In genomic region chr6:118092086-118092485, GRCh38 we compare ENCODE assay signal across 34 cellular contexts.
DNase-seq lines count a peak whose midpoint lies in the region; ATAC-seq, FAIRE-seq and TF ChIP-seq lines count a peak whose summit lies in the region.
"Had no signal": no experiment of that assay in that cellular context is flagged by ENCODE, and none has a peak within 500 bp of the region (broad histone marks: within the 10 kb centered on the region; RNA-seq: fewer than 3 reads in every experiment).

No MANE protein-coding gene starts in this region.

- TF ChIP-seq EP300 in A549 (IDR thresholded peaks at IDR 0.05): no peak
- no peak for TF ChIP-seq EP300 in K562 (IDR thresholded peaks at IDR 0.05; ENCODE audit: low read length)

- TF ChIP-seq POLR2A in A549 (IDR thresholded peaks at IDR 0.05; ENCODE audit: low read length) (no peak), K562 (conservative IDR thresholded peaks at IDR 0.05) (no peak), GM18505 (IDR thresholded peaks at IDR 0.05; ENCODE audit: borderline replicate concordance, extremely low read depth, insufficient read depth, insufficient read length) (no peak)

- no peaks in the 10 kb centered on the region for H3K4me1 Mint-ChIP-seq in progenitor cell of endocrine pancreas (ENCODE audit: low read depth)
- H3K4me1 Mint-ChIP-seq: B cell; CD14-positive monocyte; CD4-positive, alpha-beta memory T cell; CD4-positive, CD25-positive, alpha-beta regulatory T cell; CD8-positive, alpha-beta memory T cell had no signal

- intact Hi-C loops in K562 (cut with micrococcal nuclease): no loop called here

- ATAC-seq in A549: no peak
- no peak for ATAC-seq in K562
- ATAC-seq in HG03442 (IDR thresholded peaks at IDR 0.05; ENCODE audit: unreplicated experiment): no peak
- ATAC-seq in GM18505 (IDR thresholded peaks at IDR 0.05; ENCODE audit: unreplicated experiment): no peak
- ATAC-seq: CD8-positive, alpha-beta T cell had no signal

- no peaks in the 10 kb centered on the region for H3K36me3 ChIP-seq in HEK293 (ENCODE audit: control insufficient read depth in 2 of 2, insufficient read depth in 1 of 2, low read length in 2 of 2)
- H3K36me3 ChIP-seq in K562 (ENCODE audit: control insufficient read depth, insufficient read depth, low read length): no peaks in the 10 kb centered on the region
- H3K36me3 ChIP-seq: BE2C; BLaER1; BLaER1 treated with 17β-estradiol and CSF1 and Interleukin-3, amounts not matched to agents 10 nM and 100 nM had no signal

- no peaks in the 10 kb centered on the region for H3K27me3 Mint-ChIP-seq in progenitor cell of endocrine pancreas
- H3K27me3 Mint-ChIP-seq: CD4-positive, CD25-positive, alpha-beta regulatory T cell had no signal

- TF ChIP-seq CTCF in A549 (IDR thresholded peaks at IDR 0.05): no peak
- TF ChIP-seq CTCF in HEK293 (tag by site-specific recombination; IDR thresholded peaks at IDR 0.05): no peak
- no peak for TF ChIP-seq CTCF in K562 (IDR thresholded peaks at IDR 0.05 in 2 of 3, conservative IDR thresholded peaks at IDR 0.05 in 1 of 3; ENCODE audit: insufficient read depth in 2 of 3, low read depth in 1 of 3, low read length in 3 of 3)
- no peak for TF ChIP-seq CTCF in progenitor cell of endocrine pancreas (IDR thresholded peaks at IDR 0.05; ENCODE audit: unreplicated experiment)

- H3K4me3 ChIP-seq in A549: no peak overlapping the region
- no peak overlapping the region for H3K4me3 ChIP-seq in HEK293 (ENCODE audit: low read depth, low read length)
- no peak overlapping the region for H3K4me3 ChIP-seq in K562
- H3K4me3 ChIP-seq: BLaER1; BLaER1 treated with 17β-estradiol and CSF1 and Interleukin-3, amounts not matched to agents 10 nM and 100 nM had no signal

- BruUV-seq in K562 (replicated peaks; lab: Mats Ljungman, UMichigan): no TSS peak

- H3K4me3 Mint-ChIP-seq in progenitor cell of endocrine pancreas (ENCODE audit: low read depth): no peak overlapping the region
- H3K4me3 Mint-ChIP-seq: B cell; CD14-positive monocyte; CD4-positive, alpha-beta memory T cell; CD4-positive, alpha-beta T cell; CD4-positive, CD25-positive, alpha-beta regulatory T cell; CD8-positive, alpha-beta memory T cell; CD8-positive, alpha-beta T cell had no signal

- H2AFZ ChIP-seq in K562 (ENCODE audit: low read depth, low read length): no peak overlapping the region

- no peaks in the 10 kb centered on the region for H3K79me2 ChIP-seq in K562 (ENCODE audit: control insufficient read depth, insufficient read depth, low read length)

- TF ChIP-seq RAD21 in A549 (conservative IDR thresholded peaks at IDR 0.05 in 1 of 2, IDR thresholded peaks at IDR 0.05 in 1 of 2): no peak
- no peak for TF ChIP-seq RAD21 in K562 (CRISPR knock-in tag; conservative IDR thresholded peaks at IDR 0.05 in 1 of 2, IDR thresholded peaks at IDR 0.05 in 1 of 2)

- DNase-seq in A549 (ENCODE audit: low read depth in 1 of 2, low spot score in 1 of 2) (no peak), K562 (ENCODE audit: extremely low read depth in 1 of 4, low spot score in 3 of 4) (no peak), progenitor cell of endocrine pancreas (ENCODE audit: low spot score, unreplicated experiment) (no peak)
- DNase-seq: 8988T; ACHN; AML-193; BE2C; C1 segment of cervical spinal cord; Caco-2; Calu3; CD4-positive, alpha-beta memory T cell; CD4-positive, alpha-beta T cell; CD4-positive, CD25-positive, alpha-beta regulatory T cell; CD8-positive, alpha-beta memory T cell; CD8-positive, alpha-beta T cell; COR-L47; DMS 273 treated with DMSO at 0.1 percent for 48 hours; DMS153; DMS53; DMS79; DMS79 treated with DMSO at 0.1 percent for 48 hours; DND-41; EL had no signal

- CTCF ChIA-PET in A549 (lab: Yijun Ruan, JAX): no interaction called here
- CTCF ChIA-PET in HEK293 (lab: Yijun Ruan, JAX): no interaction called here
- CTCF ChIA-PET in K562 (lab: Yijun Ruan, JAX; ENCODE audit: low intra/inter-chr PET ratio): no interaction called here

- no peak overlapping the region for H3K27ac Mint-ChIP-seq in progenitor cell of endocrine pancreas
- H3K27ac Mint-ChIP-seq: B cell; CD14-positive monocyte; CD4-positive, alpha-beta memory T cell; CD4-positive, alpha-beta T cell; CD4-positive, CD25-positive, alpha-beta regulatory T cell; CD8-positive, alpha-beta memory T cell; CD8-positive, alpha-beta T cell had no signal

- H3K9me3 ChIP-seq in A549 (no peaks in the 10 kb centered on the region), HEK293 (ENCODE audit: control insufficient read depth, insufficient read depth, low read depth, low read length) (no peaks in the 10 kb centered on the region), K562 (replicated peaks; ENCODE audit: control insufficient read depth, insufficient read depth, low read depth, low read length) (no peaks in the 10 kb centered on the region)
- H3K9me3 ChIP-seq: BE2C had no signal

- H3K4me1 ChIP-seq in A549 (no peaks in the 10 kb centered on the region), HEK293 (ENCODE audit: control insufficient read depth, insufficient read depth, low read length) (no peaks in the 10 kb centered on the region), K562 (replicated peaks in 1 of 2; ENCODE audit: control insufficient read depth in 2 of 2, insufficient read depth in 2 of 2, low read length in 2 of 2) (no peaks in the 10 kb centered on the region)
- H3K4me1 ChIP-seq: BE2C, Caco-2 had no signal

- H3K4me2 ChIP-seq in A549: no peak overlapping the region
- H3K4me2 ChIP-seq in K562 (ENCODE audit: insufficient read depth, low read length): no peak overlapping the region
- H3K4me2 ChIP-seq: BLaER1; BLaER1 treated with 17β-estradiol and CSF1 and Interleukin-3, amounts not matched to agents 10 nM and 100 nM had no signal

- no peaks in the 10 kb centered on the region for H4K20me1 ChIP-seq in K562 (replicated peaks; ENCODE audit: control insufficient read depth, insufficient read depth, low read length)
- H4K20me1 ChIP-seq: BLaER1; BLaER1 treated with 17β-estradiol and CSF1 and Interleukin-3, amounts not matched to agents 10 nM and 100 nM had no signal

- in situ Hi-C loops in K562 (cut with MboI): no loop called here

- H3K9me3 Mint-ChIP-seq in progenitor cell of endocrine pancreas (ENCODE audit: low read depth): peaks cover 20% of the 10 kb centered on the region

- no peaks in the 10 kb centered on the region for H3K9me1 ChIP-seq in K562 (ENCODE audit: control insufficient read depth, insufficient read depth, low read length)

- POLR2A ChIA-PET in A549 (lab: Yijun Ruan, JAX): no interaction called here
- POLR2A ChIA-PET in HEK293 (lab: Yijun Ruan, JAX): no interaction called here
- POLR2A ChIA-PET in K562 (lab: Yijun Ruan, JAX): no interaction called here

- H3K27ac ChIP-seq in A549 (no peak overlapping the region), HEK293 (ENCODE audit: extremely low read depth, low read depth, low read length) (no peak overlapping the region), K562 (ENCODE audit: extremely low read depth, low read depth, low read length) (no peak overlapping the region)
- H3K27ac ChIP-seq: 22Rv1; BLaER1; BLaER1 treated with 17β-estradiol and CSF1 and Interleukin-3, amounts not matched to agents 10 nM and 100 nM; C4-2B had no signal

- no peaks in the 10 kb centered on the region for H3K27me3 ChIP-seq in K562 (ENCODE audit: control insufficient read depth in 2 of 2, insufficient read depth in 2 of 2, low read length in 2 of 2)
- H3K27me3 ChIP-seq: BE2C; BLaER1; BLaER1 treated with 17β-estradiol and CSF1 and Interleukin-3, amounts not matched to agents 10 nM and 100 nM had no signal

- no peak for FAIRE-seq in A549 (lab: Jason Lieb, UNC)
- FAIRE-seq in K562 (lab: Jason Lieb, UNC): no peak
- FAIRE-seq: A204.1, D721Med had no signal

- H3K36me3 Mint-ChIP-seq in progenitor cell of endocrine pancreas (ENCODE audit: insufficient read depth): peaks cover 5% of the 10 kb centered on the region
- H3K36me3 Mint-ChIP-seq: CD14-positive monocyte; CD4-positive, CD25-positive, alpha-beta regulatory T cell; CD8-positive, alpha-beta memory T cell; CD8-positive, alpha-beta T cell had no signal

- no peak overlapping the region for H3K9ac ChIP-seq in K562 (ENCODE audit: insufficient read depth in 1 of 2, low read depth in 2 of 2, low read length in 2 of 2)
- H3K9ac ChIP-seq: BLaER1; BLaER1 treated with 17β-estradiol and CSF1 and Interleukin-3, amounts not matched to agents 10 nM and 100 nM had no signal

TF ChIP-seq in A549, 52 proteins besides CTCF, POLR2A, EP300 and RAD21:
- TF ChIP-seq SREBF2 (IDR thresholded peaks at IDR 0.05): no peak
- TF ChIP-seq RFX5 (IDR thresholded peaks at IDR 0.05): no peak
- TF ChIP-seq ZFP36 (IDR thresholded peaks at IDR 0.05; ENCODE audit: borderline replicate concordance, partially characterized antibody): peak; percentile 16
- TF ChIP-seq ZSCAN20 (CRISPR knock-in tag; IDR thresholded peaks at IDR 0.05): no peak
- no peak for TF ChIP-seq HDAC2 (IDR thresholded peaks at IDR 0.05)

TF ChIP-seq in HEK293, 187 proteins besides CTCF, POLR2A, EP300 and RAD21:
- TF ChIP-seq SETDB1 (IDR thresholded peaks at IDR 0.05; ENCODE audit: insufficient read length, low read length): peak; percentile 77
- TF ChIP-seq ZNF585B (tag by site-specific recombination; IDR thresholded peaks at IDR 0.05): peak; percentile 98
- no peak for TF ChIP-seq ZNF580 (tag by site-specific recombination; IDR thresholded peaks at IDR 0.05)

TF ChIP-seq in K562, 482 proteins besides CTCF, POLR2A, EP300 and RAD21:
- TF ChIP-seq E2F1 (CRISPR knock-in tag; IDR thresholded peaks at IDR 0.05): no peak
- no peak for TF ChIP-seq HOXB6 (CRISPR knock-in tag; IDR thresholded peaks at IDR 0.05; ENCODE audit: borderline replicate concordance)
- no peak for TF ChIP-seq IFI16 (CRISPR knock-in tag; IDR thresholded peaks at IDR 0.05)
- peak; percentile 45 for TF ChIP-seq ZFP36 (IDR thresholded peaks at IDR 0.05; ENCODE audit: low read depth, low read length, partially characterized antibody)
